ENCODE assay signal across 1 cellular context in genomic region chr14:31559939-31560338, GRCh38.
TF ChIP-seq lines count a peak whose summit lies in the region.

No MANE protein-coding gene starts in this region.

TF ChIP-seq in HepG2, 621 proteins besides CTCF, POLR2A, EP300 and RAD21:
- TF ChIP-seq ZBTB26 (CRISPR knock-in tag; IDR thresholded peaks at IDR 0.05; ENCODE audit: borderline replicate concordance) (no peak), ZNF639 (CRISPR knock-in tag; conservative IDR thresholded peaks at IDR 0.05) (no peak), USF2 (IDR thresholded peaks at IDR 0.05; ENCODE audit: low read depth, low read length) (no peak), USF2 (CRISPR knock-in tag; IDR thresholded peaks at IDR 0.05; ENCODE audit: borderline replicate concordance) (no peak), ZFP37 (CRISPR knock-in tag; IDR thresholded peaks at IDR 0.05; ENCODE audit: borderline replicate concordance) (no peak), SIN3B (IDR thresholded peaks at IDR 0.05; ENCODE audit: low read length) (no peak), ZNF766 (CRISPR knock-in tag; IDR thresholded peaks at IDR 0.05; ENCODE audit: borderline replicate concordance) (no peak), ZNF841 (CRISPR knock-in tag; IDR thresholded peaks at IDR 0.05; ENCODE audit: borderline replicate concordance) (no peak), PHB2 (IDR thresholded peaks at IDR 0.05; ENCODE audit: partially characterized antibody) (no peak), KMT2B (CRISPR knock-in tag; IDR thresholded peaks at IDR 0.05) (no peak), ZNF557 (CRISPR knock-in tag; IDR thresholded peaks at IDR 0.05) (no peak)
